20 cellular contexts compared by ENCODE assay signal in the genomic region with DNA sequence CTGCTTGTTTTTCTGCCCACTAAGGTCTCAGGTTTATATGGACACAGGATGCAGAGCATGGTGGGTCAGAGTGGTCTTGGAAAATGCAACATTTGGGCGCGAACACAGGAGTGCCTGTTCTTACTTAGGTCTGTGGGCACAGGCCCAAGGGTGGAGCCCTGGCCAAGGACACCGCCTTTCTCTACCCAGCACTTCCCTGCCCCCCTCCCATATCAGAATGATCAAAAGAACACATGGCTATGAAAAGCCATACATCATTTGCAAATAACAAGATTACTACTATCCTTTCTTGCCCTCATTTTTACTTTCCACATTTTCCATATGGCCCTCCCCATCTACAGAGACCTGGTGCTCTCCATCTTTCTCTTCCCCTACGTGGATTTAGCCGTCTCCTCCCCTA.
DNase-seq lines count a peak whose midpoint lies in the region; ATAC-seq, FAIRE-seq and TF ChIP-seq lines count a peak whose summit lies in the region.
"Had no signal": no experiment of that assay in that cellular context is flagged by ENCODE, and none has a peak within 500 bp of the region (broad histone marks: within the 10 kb centered on the region; RNA-seq: fewer than 3 reads in every experiment).

No MANE protein-coding gene starts in this region.

- no peaks in the 10 kb centered on the region for H4K20me1 ChIP-seq in GM23338 (replicated peaks; ENCODE audit: insufficient read depth)
- no peaks in the 10 kb centered on the region for H4K20me1 ChIP-seq in astrocyte (ENCODE audit: insufficient read depth, low read length)
- H4K20me1 ChIP-seq: BLaER1 had no signal

- no peaks in the 10 kb centered on the region for H3F3A ChIP-seq in GM23338 (replicated peaks; ENCODE audit: low read depth)

- H3K27me3 Mint-ChIP-seq in GM23338 (ENCODE audit: insufficient read depth, low read depth, poor library complexity) (no peaks in the 10 kb centered on the region), astrocyte (ENCODE audit: low read depth, unreplicated experiment) (peaks cover 11% of the 10 kb centered on the region)

- H3K9me3 ChIP-seq in astrocyte (ENCODE audit: insufficient read depth, low read depth, low read length) (no peaks in the 10 kb centered on the region), mucosa of descending colon (no peaks in the 10 kb centered on the region), parathyroid adenoma (ENCODE audit: control insufficient read depth, low read length) (no peaks in the 10 kb centered on the region)
- H3K9me3 ChIP-seq: BLaER1 had no signal

- no peaks in the 10 kb centered on the region for H3K9me3 Mint-ChIP-seq in GM23338
- H3K9me3 Mint-ChIP-seq in astrocyte (ENCODE audit: unreplicated experiment): peaks cover 3% of the 10 kb centered on the region
- H3K9me3 Mint-ChIP-seq: CD14-positive monocyte; CD4-positive, alpha-beta memory T cell had no signal

- no peaks in the 10 kb centered on the region for H3K9me2 ChIP-seq in GM23338 (ENCODE audit: insufficient read depth)

- no peak overlapping the region for H3K4me3 Mint-ChIP-seq in GM23338
- H3K4me3 Mint-ChIP-seq in astrocyte (ENCODE audit: unreplicated experiment): no peak overlapping the region
- H3K4me3 Mint-ChIP-seq: CD14-positive monocyte; CD4-positive, alpha-beta memory T cell had no signal

- H3K4me1 Mint-ChIP-seq in GM23338: peaks cover 38% of the 10 kb centered on the region
- H3K4me1 Mint-ChIP-seq in astrocyte (ENCODE audit: low read depth, unreplicated experiment): peaks cover 10% of the 10 kb centered on the region
- H3K4me1 Mint-ChIP-seq: CD14-positive monocyte; CD4-positive, alpha-beta memory T cell had no signal

- intact Hi-C loops in mucosa of descending colon (cut with DNase I, micrococcal nuclease): no loop called here
- intact Hi-C loops in left ventricle myocardium superior (cut with micrococcal nuclease): no loop called here

- no peaks in the 10 kb centered on the region for H3K27me3 ChIP-seq in GM23338 (ENCODE audit: insufficient read depth)
- peaks cover 2% of the 10 kb centered on the region for H3K27me3 ChIP-seq in astrocyte (ENCODE audit: insufficient read depth, low read length)
- H3K27me3 ChIP-seq in parathyroid adenoma (ENCODE audit: control insufficient read depth, insufficient read depth, low read length): no peaks in the 10 kb centered on the region
- no peaks in the 10 kb centered on the region for H3K27me3 ChIP-seq in H7 (ENCODE audit: control insufficient read depth, insufficient read depth, low read length)
- H3K27me3 ChIP-seq: BLaER1 had no signal

- H3K4me2 ChIP-seq in GM23338 (no peak overlapping the region), astrocyte (ENCODE audit: low read length) (no peak overlapping the region), parathyroid adenoma (ENCODE audit: low read length) (no peak overlapping the region)
- H3K4me2 ChIP-seq: BLaER1 had no signal

- ATAC-seq in GM23338 (no peak), mucosa of descending colon (no peak), left ventricle myocardium superior (no peak), HG03432 (IDR thresholded peaks at IDR 0.05; ENCODE audit: unreplicated experiment) (no peak)
- ATAC-seq: K562 had no signal

- H3K4me1 ChIP-seq in GM23338 (ENCODE audit: insufficient read depth) (peaks cover 46% of the 10 kb centered on the region), astrocyte (ENCODE audit: insufficient read depth, low read length) (no peaks in the 10 kb centered on the region), mucosa of descending colon (ENCODE audit: low read depth) (no peaks in the 10 kb centered on the region), parathyroid adenoma (peaks cover 3% of the 10 kb centered on the region)
- H3K4me1 ChIP-seq: BLaER1 had no signal

- no peaks in the 10 kb centered on the region for H3K79me2 ChIP-seq in GM23338 (replicated peaks; ENCODE audit: insufficient read depth)
- H3K79me2 ChIP-seq in astrocyte (ENCODE audit: insufficient read depth, low read length): no peaks in the 10 kb centered on the region
- H3K79me2 ChIP-seq in parathyroid adenoma: no peaks in the 10 kb centered on the region

- FAIRE-seq in astrocyte (lab: Jason Lieb, UNC): no peak
- FAIRE-seq: A204.1, HTR-8/SVneo, K562 had no signal

- H3K9ac ChIP-seq in astrocyte (ENCODE audit: low read length) (no peak overlapping the region), parathyroid adenoma (no peak overlapping the region)
- H3K9ac ChIP-seq: BLaER1 had no signal

- H3K36me3 Mint-ChIP-seq in GM23338 (ENCODE audit: low read depth) (no peaks in the 10 kb centered on the region), astrocyte (ENCODE audit: low read depth, unreplicated experiment) (no peaks in the 10 kb centered on the region)
- H3K36me3 Mint-ChIP-seq: CD14-positive monocyte; CD4-positive, alpha-beta memory T cell had no signal

- H3K27ac Mint-ChIP-seq in GM23338: no peak overlapping the region
- H3K27ac Mint-ChIP-seq in astrocyte (ENCODE audit: unreplicated experiment): no peak overlapping the region
- H3K27ac Mint-ChIP-seq: CD4-positive, alpha-beta memory T cell had no signal

- no peak for DNase-seq in GM23338 (ENCODE audit: low spot score)
- DNase-seq in astrocyte (ENCODE audit: low read depth): no peak
- DNase-seq in mucosa of descending colon: peak in 2 of 3 donors; percentile 35 to 63
- DNase-seq in H7: no peak
- DNase-seq in left ventricle myocardium superior: no peak
- DNase-seq: ACHN; AML-193; CD4-positive, alpha-beta memory T cell; DMS153; DMS79; GF-D8; HCEC 1CT; IMR-90 had no signal

- no peak overlapping the region for H3K27ac ChIP-seq in GM23338 (ENCODE audit: low read depth)
- H3K27ac ChIP-seq in astrocyte (ENCODE audit: low read depth, low read length): no peak overlapping the region
- no peak overlapping the region for H3K27ac ChIP-seq in parathyroid adenoma
- H3K27ac ChIP-seq: BLaER1 had no signal

- H3K4me3 ChIP-seq in GM23338 (no peak overlapping the region), astrocyte (ENCODE audit: insufficient read depth, low read depth, low read length) (no peak overlapping the region), mucosa of descending colon (no peak overlapping the region), parathyroid adenoma (ENCODE audit: low read depth, low read length) (no peak overlapping the region), H7 (ENCODE audit: insufficient read depth, low read depth, low read length) (no peak overlapping the region)
- H3K4me3 ChIP-seq: BLaER1, K562 had no signal

- H3K36me3 ChIP-seq in GM23338 (ENCODE audit: insufficient read depth) (no peaks in the 10 kb centered on the region), astrocyte (ENCODE audit: insufficient read depth, low read length) (no peaks in the 10 kb centered on the region), mucosa of descending colon (ENCODE audit: low read depth) (no peaks in the 10 kb centered on the region), parathyroid adenoma (ENCODE audit: control insufficient read depth, insufficient read depth, low read length) (no peaks in the 10 kb centered on the region), H7 (replicated peaks; ENCODE audit: control insufficient read depth, insufficient read depth, low read length) (no peaks in the 10 kb centered on the region)
- H3K36me3 ChIP-seq: BLaER1 had no signal

- peak overlapping the region; percentile 44; the same call in 1 of the 2 replicates for H2AFZ ChIP-seq in GM23338
- H2AFZ ChIP-seq in astrocyte (ENCODE audit: low read depth, low read length): peak overlapping the region; percentile 20
- peak overlapping the region; percentile 1 for H2AFZ ChIP-seq in parathyroid adenoma

- TF ChIP-seq CTCF in GM23338 (conservative IDR thresholded peaks at IDR 0.05; ENCODE audit: low read depth in 2 of 2) (no peak), astrocyte (IDR thresholded peaks at IDR 0.05; ENCODE audit: insufficient read depth, low read depth, low read length) (no peak), mucosa of descending colon (IDR thresholded peaks at IDR 0.05) (no peak), parathyroid adenoma (IDR thresholded peaks at IDR 0.05) (no peak)

TF ChIP-seq in GM23338, 12 proteins besides CTCF, POLR2A, EP300 and RAD21 (continues in another document):
- no peak for TF ChIP-seq ZNF331 (CRISPR knock-in tag; IDR thresholded peaks at IDR 0.05; ENCODE audit: low read depth)

Comparison
In these comparisons a context has a peak if more than half of its experiments do, and no peak if none do; other contexts are left out.
1. DNase-seq: peak in mucosa of descending colon (2 of 3); none in GM23338 (single experiment), astrocyte (single experiment), H7 (single experiment) and left ventricle myocardium superior (single experiment).
2. Peak in every context shown above with its lines, with median percentiles within 50 percentile points of each other: H2AFZ ChIP-seq.